ENCODE assay signal across 3 cellular contexts in the genomic region with DNA sequence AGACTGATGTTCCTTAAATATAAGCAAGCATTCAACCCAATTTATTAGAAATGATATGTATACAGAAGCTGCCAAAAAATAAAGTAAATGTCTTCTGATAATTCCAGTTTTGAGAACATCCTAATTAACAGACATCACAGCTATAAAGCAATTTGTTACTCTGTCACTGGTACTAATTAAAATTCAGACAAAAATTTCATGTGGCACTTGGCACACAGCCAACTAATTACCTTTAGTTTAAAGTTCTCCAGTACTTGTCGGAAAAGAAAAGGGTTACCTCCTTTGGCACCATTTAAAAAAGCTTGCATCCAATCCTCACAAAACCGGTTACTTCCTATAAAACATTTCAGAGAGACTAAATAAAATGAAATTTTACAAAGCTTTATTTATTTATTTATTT.
A peak's percentile ranks its signal among the peaks of the same experiment; 100 is the strongest.
TF ChIP-seq lines count a peak whose summit lies in the region.

No MANE protein-coding gene starts in this region.

TF ChIP-seq in SK-N-SH, 30 proteins besides CTCF, POLR2A, EP300 and RAD21:
- peak; percentile 36 for TF ChIP-seq NFIC (IDR thresholded peaks at IDR 0.05; ENCODE audit: borderline replicate concordance)
- TF ChIP-seq SIN3A (IDR thresholded peaks at IDR 0.05; ENCODE audit: borderline replicate concordance, low read depth, low read length) = no peak

TF ChIP-seq in SK-N-SH treated with all-trans-retinoic acid at 6 μM for 48 hours, 23 proteins besides CTCF, POLR2A, EP300 and RAD21:
- no peak for TF ChIP-seq PPARA (CRISPR knock-in tag; IDR thresholded peaks at IDR 0.05; ENCODE audit: borderline replicate concordance)
- TF ChIP-seq ZNF70 (CRISPR knock-in tag; IDR thresholded peaks at IDR 0.05) = no peak
- TF ChIP-seq CSDC2 (CRISPR knock-in tag; IDR thresholded peaks at IDR 0.05) = no peak
- TF ChIP-seq ISL1 (CRISPR knock-in tag; IDR thresholded peaks at IDR 0.05) = no peak
- TF ChIP-seq, protein P1, sequence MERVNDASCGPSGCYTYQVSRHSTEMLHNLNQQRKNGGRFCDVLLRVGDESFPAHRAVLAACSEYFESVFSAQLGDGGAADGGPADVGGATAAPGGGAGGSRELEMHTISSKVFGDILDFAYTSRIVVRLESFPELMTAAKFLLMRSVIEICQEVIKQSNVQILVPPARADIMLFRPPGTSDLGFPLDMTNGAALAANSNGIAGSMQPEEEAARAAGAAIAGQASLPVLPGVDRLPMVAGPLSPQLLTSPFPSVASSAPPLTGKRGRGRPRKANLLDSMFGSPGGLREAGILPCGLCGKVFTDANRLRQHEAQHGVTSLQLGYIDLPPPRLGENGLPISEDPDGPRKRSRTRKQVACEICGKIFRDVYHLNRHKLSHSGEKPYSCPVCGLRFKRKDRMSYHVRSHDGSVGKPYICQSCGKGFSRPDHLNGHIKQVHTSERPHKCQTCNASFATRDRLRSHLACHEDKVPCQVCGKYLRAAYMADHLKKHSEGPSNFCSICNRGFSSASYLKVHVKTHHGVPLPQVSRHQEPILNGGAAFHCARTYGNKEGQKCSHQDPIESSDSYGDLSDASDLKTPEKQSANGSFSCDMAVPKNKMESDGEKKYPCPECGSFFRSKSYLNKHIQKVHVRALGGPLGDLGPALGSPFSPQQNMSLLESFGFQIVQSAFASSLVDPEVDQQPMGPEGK (CRISPR knock-in tag; IDR thresholded peaks at IDR 0.05; ENCODE audit: borderline replicate concordance) = no peak
- no peak for TF ChIP-seq ZFP30 (CRISPR knock-in tag; IDR thresholded peaks at IDR 0.05)
- TF ChIP-seq, protein P2, sequence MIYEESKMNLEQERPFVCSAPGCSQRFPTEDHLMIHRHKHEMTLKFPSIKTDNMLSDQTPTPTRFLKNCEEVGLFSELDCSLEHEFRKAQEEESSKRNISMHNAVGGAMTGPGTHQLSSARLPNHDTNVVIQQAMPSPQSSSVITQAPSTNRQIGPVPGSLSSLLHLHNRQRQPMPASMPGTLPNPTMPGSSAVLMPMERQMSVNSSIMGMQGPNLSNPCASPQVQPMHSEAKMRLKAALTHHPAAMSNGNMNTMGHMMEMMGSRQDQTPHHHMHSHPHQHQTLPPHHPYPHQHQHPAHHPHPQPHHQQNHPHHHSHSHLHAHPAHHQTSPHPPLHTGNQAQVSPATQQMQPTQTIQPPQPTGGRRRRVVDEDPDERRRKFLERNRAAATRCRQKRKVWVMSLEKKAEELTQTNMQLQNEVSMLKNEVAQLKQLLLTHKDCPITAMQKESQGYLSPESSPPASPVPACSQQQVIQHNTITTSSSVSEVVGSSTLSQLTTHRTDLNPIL (CRISPR knock-in tag; IDR thresholded peaks at IDR 0.05; ENCODE audit: low read depth) = no peak
- TF ChIP-seq ZNF8 (CRISPR knock-in tag; IDR thresholded peaks at IDR 0.05) = no peak
- TF ChIP-seq, protein P3, sequence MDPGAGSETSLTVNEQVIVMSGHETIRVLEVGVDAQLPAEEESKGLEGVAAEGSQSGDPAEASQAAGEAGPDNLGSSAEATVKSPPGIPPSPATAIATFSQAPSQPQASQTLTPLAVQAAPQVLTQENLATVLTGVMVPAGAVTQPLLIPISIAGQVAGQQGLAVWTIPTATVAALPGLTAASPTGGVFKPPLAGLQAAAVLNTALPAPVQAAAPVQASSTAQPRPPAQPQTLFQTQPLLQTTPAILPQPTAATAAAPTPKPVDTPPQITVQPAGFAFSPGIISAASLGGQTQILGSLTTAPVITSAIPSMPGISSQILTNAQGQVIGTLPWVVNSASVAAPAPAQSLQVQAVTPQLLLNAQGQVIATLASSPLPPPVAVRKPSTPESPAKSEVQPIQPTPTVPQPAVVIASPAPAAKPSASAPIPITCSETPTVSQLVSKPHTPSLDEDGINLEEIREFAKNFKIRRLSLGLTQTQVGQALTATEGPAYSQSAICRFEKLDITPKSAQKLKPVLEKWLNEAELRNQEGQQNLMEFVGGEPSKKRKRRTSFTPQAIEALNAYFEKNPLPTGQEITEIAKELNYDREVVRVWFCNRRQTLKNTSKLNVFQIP (CRISPR knock-in tag; IDR thresholded peaks at IDR 0.05; ENCODE audit: borderline replicate concordance, low read depth) = no peak
- no peak for TF ChIP-seq TOX (CRISPR knock-in tag; IDR thresholded peaks at IDR 0.05; ENCODE audit: borderline replicate concordance)
- no peak for TF ChIP-seq TCF4 (CRISPR knock-in tag; IDR thresholded peaks at IDR 0.05; ENCODE audit: borderline replicate concordance)
- TF ChIP-seq, protein P4, sequence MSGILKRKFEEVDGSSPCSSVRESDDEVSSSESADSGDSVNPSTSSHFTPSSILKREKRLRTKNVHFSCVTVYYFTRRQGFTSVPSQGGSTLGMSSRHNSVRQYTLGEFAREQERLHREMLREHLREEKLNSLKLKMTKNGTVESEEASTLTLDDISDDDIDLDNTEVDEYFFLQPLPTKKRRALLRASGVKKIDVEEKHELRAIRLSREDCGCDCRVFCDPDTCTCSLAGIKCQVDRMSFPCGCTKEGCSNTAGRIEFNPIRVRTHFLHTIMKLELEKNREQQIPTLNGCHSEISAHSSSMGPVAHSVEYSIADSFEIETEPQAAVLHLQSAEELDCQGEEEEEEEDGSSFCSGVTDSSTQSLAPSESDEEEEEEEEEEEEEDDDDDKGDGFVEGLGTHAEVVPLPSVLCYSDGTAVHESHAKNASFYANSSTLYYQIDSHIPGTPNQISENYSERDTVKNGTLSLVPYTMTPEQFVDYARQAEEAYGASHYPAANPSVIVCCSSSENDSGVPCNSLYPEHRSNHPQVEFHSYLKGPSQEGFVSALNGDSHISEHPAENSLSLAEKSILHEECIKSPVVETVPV (CRISPR knock-in tag; IDR thresholded peaks at IDR 0.05) = no peak
- TF ChIP-seq ARNTL (CRISPR knock-in tag; IDR thresholded peaks at IDR 0.05; ENCODE audit: borderline replicate concordance, low read depth) = no peak
- no peak for TF ChIP-seq ESRRG (CRISPR knock-in tag; IDR thresholded peaks at IDR 0.05)
- no peak for TF ChIP-seq ZNF565 (CRISPR knock-in tag; conservative IDR thresholded peaks at IDR 0.05; ENCODE audit: low read depth)
TF ChIP-seq in SK-N-SH treated with all-trans-retinoic acid at 6 μM for 48 hours: peak in this region for 0.

TF ChIP-seq in K562, 482 proteins besides CTCF, POLR2A, EP300 and RAD21:
- TF ChIP-seq NFIC (IDR thresholded peaks at IDR 0.05) (peak; percentile 99), NFIX (CRISPR knock-in tag; IDR thresholded peaks at IDR 0.05; ENCODE audit: low read depth) (peak; percentile 98), NCOR1 (IDR thresholded peaks at IDR 0.05) (no peak)
